In genomic region chr13:36297259-36297599, GRCh38 we compare ENCODE assay signal across 9 cellular contexts. TPM values are rescaled to one million over a fixed set of nuclear protein-coding genes. Genes with fewer than 3 reads are reported as not detected.
DNase-seq lines count a peak whose midpoint lies in the region; ATAC-seq and TF ChIP-seq lines count a peak whose summit lies in the region.
"Had no signal": no experiment of that assay in that cellular context is flagged by ENCODE, and none has a peak within 500 bp of the region (broad histone marks: within the 10 kb centered on the region; RNA-seq: fewer than 3 reads in every experiment).

No MANE protein-coding gene starts in this region.

- peaks cover 2% of the 10 kb centered on the region; the same call in 1 of the 2 replicates for H3K27me3 Mint-ChIP-seq in HFFc6 (ENCODE audit: insufficient read depth)
- H3K27me3 Mint-ChIP-seq in natural killer cell treated with Interleukin-12 subunit alpha and Interleukin-12 subunit beta and Interleukin-15 and Interleukin-18, amount 100 ng/mL, for 72 hours, result peaks cover 18 to 20% of the 10 kb centered on the region in 2 donors

- 0 out of 2 replicates have a peak, but pooled peaks cover 5% of the 10 kb centered on the region for H3K36me3 Mint-ChIP-seq in HFFc6 (ENCODE audit: low read depth)
- no peaks in the 10 kb centered on the region for H3K36me3 Mint-ChIP-seq in natural killer cell treated with Interleukin-12 subunit alpha and Interleukin-12 subunit beta and Interleukin-15 and Interleukin-18, amount 100 ng/mL, for 72 hours

- no peaks in the 10 kb centered on the region for H3K27me3 ChIP-seq in RWPE2 (ENCODE audit: insufficient read depth, poor library complexity, severe bottlenecking)
- H3K27me3 ChIP-seq in esophagus (ENCODE audit: control insufficient read depth in 1 of 2, insufficient read depth in 2 of 2, low read length in 2 of 2), result no peaks in the 10 kb centered on the region

- H3K36me3 ChIP-seq in RWPE2 (ENCODE audit: low read depth), result no peaks in the 10 kb centered on the region
- no peaks in the 10 kb centered on the region for H3K36me3 ChIP-seq in esophagus (ENCODE audit: control insufficient read depth in 2 of 2, insufficient read depth in 2 of 2, low read length in 1 of 2)

- H3K4me1 Mint-ChIP-seq in HFFc6 (ENCODE audit: low read depth), result peaks cover 24% of the 10 kb centered on the region
- peaks cover 0 to 10% of the 10 kb centered on the region in 2 donors for H3K4me1 Mint-ChIP-seq in natural killer cell treated with Interleukin-12 subunit alpha and Interleukin-12 subunit beta and Interleukin-15 and Interleukin-18, amount 100 ng/mL, for 72 hours (ENCODE audit: low read depth in 2 of 2)

- ATAC-seq in GM18498 (IDR thresholded peaks at IDR 0.05; ENCODE audit: unreplicated experiment), result peak; percentile 59
- ATAC-seq in RWPE2 (ENCODE audit: low read depth), result no peak; the same call in 1 of the 3 replicates
- ATAC-seq in natural killer cell treated with Interleukin-12 subunit alpha and Interleukin-12 subunit beta and Interleukin-15 and Interleukin-18, amount 100 ng/mL, for 72 hours, result no peak
- no peak for ATAC-seq in HG03135 (IDR thresholded peaks at IDR 0.05; ENCODE audit: unreplicated experiment)

- WGBS in esophagus, 2 donors, result 3 to 11% methylated on average over 11 of the region's 11 CpGs

- DNase-seq in HFFc6 (peak; percentile 9), RWPE2 (ENCODE audit: low spot score) (no peak), HuH-7 (ENCODE audit: low spot score) (no peak), islet precursor cell (no peak)
- DNase-seq in natural killer cell treated with Interleukin-12 subunit alpha and Interleukin-12 subunit beta and Interleukin-15 and Interleukin-18, amount 100 ng/mL, for 72 hours (ENCODE audit: low spot score), result no peak

- H3K4me3 ChIP-seq in RWPE2 (ENCODE audit: severe bottlenecking) (peak overlapping the region; percentile 41), esophagus (ENCODE audit: low read depth in 1 of 2, low read length in 2 of 2) (peak overlapping the region; percentile 58 to 67)

- peak overlapping the region; percentile 94 for H3K4me3 Mint-ChIP-seq in HFFc6
- H3K4me3 Mint-ChIP-seq in natural killer cell treated with Interleukin-12 subunit alpha and Interleukin-12 subunit beta and Interleukin-15 and Interleukin-18, amount 100 ng/mL, for 72 hours, result peak overlapping the region; percentile 71

- H3K4me1 ChIP-seq in RWPE2 (ENCODE audit: insufficient read depth, poor library complexity, severe bottlenecking), result no peaks in the 10 kb centered on the region
- no peaks in the 10 kb centered on the region for H3K4me1 ChIP-seq in esophagus (ENCODE audit: control insufficient read depth in 2 of 2, insufficient read depth in 2 of 2, low read length in 1 of 2)

- H3K27ac ChIP-seq in RWPE2 (ENCODE audit: poor library complexity, severe bottlenecking), result no peak overlapping the region
- H3K27ac ChIP-seq in esophagus (ENCODE audit: low read depth in 2 of 2, low read length in 1 of 2), result peak overlapping the region in 1 of 2 donors; percentile 27

- H3K27ac Mint-ChIP-seq in HFFc6, result peak overlapping the region; percentile 95
- no peak overlapping the region for H3K27ac Mint-ChIP-seq in natural killer cell treated with Interleukin-12 subunit alpha and Interleukin-12 subunit beta and Interleukin-15 and Interleukin-18, amount 100 ng/mL, for 72 hours

- H3K9me3 Mint-ChIP-seq in HFFc6, result no peaks in the 10 kb centered on the region
- no peaks in the 10 kb centered on the region for H3K9me3 Mint-ChIP-seq in natural killer cell treated with Interleukin-12 subunit alpha and Interleukin-12 subunit beta and Interleukin-15 and Interleukin-18, amount 100 ng/mL, for 72 hours

- TF ChIP-seq CTCF in HFFc6 (IDR thresholded peaks at IDR 0.05) (no peak), RWPE2 (IDR thresholded peaks at IDR 0.05; ENCODE audit: poor library complexity, severe bottlenecking) (no peak)

- H3K9me3 ChIP-seq in RWPE2 (ENCODE audit: severe bottlenecking) (no peaks in the 10 kb centered on the region), esophagus (ENCODE audit: control insufficient read depth in 2 of 2, insufficient read depth in 1 of 2, low read depth in 1 of 2, low read length in 1 of 2) (no peaks in the 10 kb centered on the region)

RNA-seq across cellular contexts. Expression of gene CCDC169, which starts 0.4 kb away (rescaled TPM):
- 1 to 10 TPM; 1.3 to 2.5 (median 2.1) TPM for total RNA-seq in HFFc6 (2021; fragmentation: NEBNext Ultra II Directional; extraction: Animal tissue kit (Norgen Biotek cat#: 25700))
- under 1 TPM; 0.12 to 0.22 TPM for polyA plus RNA-seq in esophagus
- not detected for total RNA-seq in natural killer cell treated with Interleukin-12 subunit alpha and Interleukin-12 subunit beta and Interleukin-15 and Interleukin-18, amount 100 ng/mL, for 72 hours
- total RNA-seq: T-helper 2 cell treated with Interferon-gamma antibody and Interleukin-4, amounts not matched to agents 100 ng/mL and 5 ng/mL, for 36 hours had no signal

RNA-seq across cellular contexts. Expression of gene SPART, which starts 49.0 kb away (rescaled TPM):
- total RNA-seq in HFFc6 (2021; fragmentation: NEBNext Ultra II Directional; extraction: Animal tissue kit (Norgen Biotek cat#: 25700)), result 10 to 100 TPM; 54.3 to 67.1 (median 58.6) TPM
- 10 to 100 TPM in 1 of 2 donors, 1 to 10 TPM in 1; 10.0 to 14.4 TPM for polyA plus RNA-seq in esophagus
- total RNA-seq in natural killer cell treated with Interleukin-12 subunit alpha and Interleukin-12 subunit beta and Interleukin-15 and Interleukin-18, amount 100 ng/mL, for 72 hours, result 10 to 100 TPM; 24.2 to 38.9 TPM
